ENCODE assay signal across 17 cellular contexts in genomic region chr12:59500915-59501314, GRCh38.
"Had no signal": no experiment of that assay in that cellular context is flagged by ENCODE, and none has a peak within 500 bp of the region (broad histone marks: within the 10 kb centered on the region; RNA-seq: fewer than 3 reads in every experiment).

No MANE protein-coding gene starts in this region.

- H3K27me3 ChIP-seq: colonic mucosa, heart right ventricle, ovary, transverse colon had no signal

- H3K36me3 Mint-ChIP-seq: stimulated activated memory B cell treated with anti-CD40 and anti-IgM and Interleukin-4, amounts not matched to agents 10 μg/mL and 1 μg/mL and 100 μg/mL, for 72 hours had no signal

- DNase-seq: activated CD8-positive, alpha-beta memory T cell treated with anti-CD3 and anti-CD28 coated beads, Interleukin-2, amount 50 U/mL, for 48 hours; activated CD8-positive, alpha-beta T cell treated with anti-CD3 and anti-CD28 coated beads for 36 hours; activated naive CD4-positive, alpha-beta T cell; caudate nucleus; colonic mucosa; heart right ventricle; left ventricle myocardium inferior; ovary; retina; SW 1271; T-helper 9 cell; transverse colon had no signal

- H3K9me3 Mint-ChIP-seq: activated CD8-positive, alpha-beta T cell treated with anti-CD3 and anti-CD28 coated beads for 36 hours; activated T-helper 1 cell treated with anti-CD3 and anti-CD28 coated beads, Interleukin-12 subunit alpha, Interleukin-12 subunit beta, Interleukin-2, Interleukin-4 antibody, amounts not matched to agents 30 ng/mL and 10 ng/mL and 1 ng/mL, durations not matched to agents 14 hours and 24 hours and 36 hours had no signal

- ATAC-seq: activated CD8-positive, alpha-beta T cell treated with anti-CD3 and anti-CD28 coated beads for 36 hours; heart right ventricle; stimulated activated memory B cell treated with anti-CD40 and anti-IgM and Interleukin-4, amounts not matched to agents 10 μg/mL and 1 μg/mL and 100 μg/mL, for 72 hours had no signal

- H3K4me3 Mint-ChIP-seq: activated CD8-positive, alpha-beta T cell treated with anti-CD3 and anti-CD28 coated beads for 36 hours; activated T-helper 1 cell treated with anti-CD3 and anti-CD28 coated beads, Interleukin-12 subunit alpha, Interleukin-12 subunit beta, Interleukin-2, Interleukin-4 antibody, amounts not matched to agents 30 ng/mL and 10 ng/mL and 1 ng/mL, durations not matched to agents 14 hours and 24 hours and 36 hours; neural crest cell; stimulated activated memory B cell treated with anti-CD40 and anti-IgM and Interleukin-4, amounts not matched to agents 10 μg/mL and 1 μg/mL and 100 μg/mL, for 72 hours had no signal

- H3K9me3 ChIP-seq: colonic mucosa, heart right ventricle, left ventricle myocardium inferior, ovary, transverse colon had no signal

- H3K27ac Mint-ChIP-seq: activated CD8-positive, alpha-beta T cell treated with anti-CD3 and anti-CD28 coated beads for 36 hours; activated T-helper 1 cell treated with anti-CD3 and anti-CD28 coated beads, Interleukin-12 subunit alpha, Interleukin-12 subunit beta, Interleukin-2, Interleukin-4 antibody, amounts not matched to agents 30 ng/mL and 10 ng/mL and 1 ng/mL, durations not matched to agents 14 hours and 24 hours and 36 hours; stimulated activated memory B cell treated with anti-CD40 and anti-IgM and Interleukin-4, amounts not matched to agents 10 μg/mL and 1 μg/mL and 100 μg/mL, for 72 hours had no signal

- H3K4me1 ChIP-seq: colonic mucosa, heart right ventricle, left ventricle myocardium inferior, transverse colon had no signal

- H3K27ac ChIP-seq: colonic mucosa, heart right ventricle, left ventricle myocardium inferior, ovary, skin epidermis, transverse colon, VCaP had no signal

- H3K4me3 ChIP-seq: colonic mucosa, heart right ventricle, left ventricle myocardium inferior, ovary, skin epidermis, transverse colon had no signal

- H3K36me3 ChIP-seq: colonic mucosa, heart right ventricle, left ventricle myocardium inferior, ovary, transverse colon had no signal
